16 cellular contexts compared by ENCODE assay signal in genomic region chr20:51092238-51092822, GRCh38.
A peak's percentile ranks its signal among the peaks of the same experiment; 100 is the strongest.
DNase-seq lines count a peak whose midpoint lies in the region; ATAC-seq and TF ChIP-seq lines count a peak whose summit lies in the region.
"Had no signal": no experiment of that assay in that cellular context is flagged by ENCODE, and none has a peak within 500 bp of the region (broad histone marks: within the 10 kb centered on the region; RNA-seq: fewer than 3 reads in every experiment).

No MANE protein-coding gene starts in this region.

- peaks cover 12% of the 10 kb centered on the region for H3K27me3 Mint-ChIP-seq in brain
- H3K27me3 Mint-ChIP-seq in nephron progenitor cell (ENCODE audit: low read depth, poor library complexity) = peaks cover 9% of the 10 kb centered on the region
- peaks cover 51% of the 10 kb centered on the region for H3K27me3 Mint-ChIP-seq in activated CD8-positive, alpha-beta T cell treated with anti-CD3 and anti-CD28 coated beads, Interleukin-2, amount 10 ng/mL, durations not matched to agents 7 days and 5 days (ENCODE audit: low read depth)

- TF ChIP-seq EP300 in SK-N-SH (IDR thresholded peaks at IDR 0.05; ENCODE audit: borderline replicate concordance in 1 of 2, low read depth in 1 of 2, low read length in 1 of 2) = no peak

- H4K20me1 ChIP-seq in BLaER1 (no peaks in the 10 kb centered on the region), SK-N-SH (ENCODE audit: insufficient read depth) (no peaks in the 10 kb centered on the region)

- peak overlapping the region in 4 of 5 experiments; percentile 36 to 69 (median 44) for H3K4me3 Mint-ChIP-seq in brain
- peak overlapping the region; percentile 71 for H3K4me3 Mint-ChIP-seq in nephron progenitor cell
- no peak overlapping the region for H3K4me3 Mint-ChIP-seq in activated CD8-positive, alpha-beta T cell treated with anti-CD3 and anti-CD28 coated beads, Interleukin-2, amount 10 ng/mL, durations not matched to agents 7 days and 5 days
- H3K4me3 Mint-ChIP-seq: T-helper 2 cell treated with Interferon-gamma antibody and Interleukin-4, amounts not matched to agents 5 μg/mL and 100 μg/mL, for 36 hours had no signal

- POLR2A ChIA-PET in activated CD8-positive, alpha-beta T cell treated with anti-CD3 and anti-CD28 coated beads, Interleukin-2, amount 10 ng/mL, durations not matched to agents 7 days and 5 days (lab: Charles Lee) = no interaction called here
- POLR2A ChIA-PET in SK-N-SH (lab: Yijun Ruan, JAX) = interaction anchor here (1.0 kb wide), 1 partner anchor 72 kb away, joined by 4 read pairs; no protein-coding TSS in a partner anchor

- no peaks in the 10 kb centered on the region for H3K9me3 ChIP-seq in BLaER1
- H3K9me3 ChIP-seq in HUES64 (ENCODE audit: insufficient read depth, low read depth, low read length) = no peaks in the 10 kb centered on the region
- H3K9me3 ChIP-seq in SK-N-SH = no peaks in the 10 kb centered on the region

- CTCF ChIA-PET in activated CD8-positive, alpha-beta T cell treated with anti-CD3 and anti-CD28 coated beads, Interleukin-2, amount 10 ng/mL, durations not matched to agents 7 days and 5 days (lab: Charles Lee) = interaction anchor here (1.0 to 1.5 kb wide), 3 partner anchors 8 to 105 kb away, joined by 3 read pairs; no protein-coding TSS in a partner anchor
- CTCF ChIA-PET in SK-N-SH (lab: Yijun Ruan, JAX) = interaction anchor here (1.1 to 2.2 kb wide), 6 partner anchors 12 to 216 kb away, joined by 3 to 8 read pairs (median 4); no protein-coding TSS in a partner anchor

- H3K4me3 ChIP-seq in BLaER1 (0 out of 2 replicates have a peak overlapping the region, but pooled peaks have one; percentile 26), HUES64 (ENCODE audit: low read length) (peak overlapping the region; percentile 17), SK-N-SH (ENCODE audit: low read depth in 2 of 2, low read length in 1 of 2) (no peak overlapping the region)

- 18% methylated on average over 8 of the region's 9 CpGs for WGBS in HUES64
- WGBS in SK-N-SH (ENCODE audit: low lambda C conversion rate) = 72% methylated on average over 9 of the region's 9 CpGs

- H3K36me3 Mint-ChIP-seq in brain (no peaks in the 10 kb centered on the region), nephron progenitor cell (ENCODE audit: low read depth) (no peaks in the 10 kb centered on the region)
- no peaks in the 10 kb centered on the region for H3K36me3 Mint-ChIP-seq in activated CD8-positive, alpha-beta T cell treated with anti-CD3 and anti-CD28 coated beads, Interleukin-2, amount 10 ng/mL, durations not matched to agents 7 days and 5 days (ENCODE audit: low read depth)

- H3K27ac Mint-ChIP-seq in brain = peak overlapping the region; percentile 29 to 95 (median 64)
- H3K27ac Mint-ChIP-seq in nephron progenitor cell = no peak overlapping the region
- no peak overlapping the region for H3K27ac Mint-ChIP-seq in activated CD8-positive, alpha-beta T cell treated with anti-CD3 and anti-CD28 coated beads, Interleukin-2, amount 10 ng/mL, durations not matched to agents 7 days and 5 days
- H3K27ac Mint-ChIP-seq: T-helper 2 cell treated with Interferon-gamma antibody and Interleukin-4, amounts not matched to agents 5 μg/mL and 100 μg/mL, for 36 hours had no signal

- no peaks in the 10 kb centered on the region for H3K79me2 ChIP-seq in SK-N-SH (ENCODE audit: insufficient read depth)

- ATAC-seq in activated CD8-positive, alpha-beta T cell treated with anti-CD3 and anti-CD28 coated beads, Interleukin-2, amount 10 ng/mL, durations not matched to agents 7 days and 5 days = no peak
- no peak for ATAC-seq in left cardiac atrium
- ATAC-seq: right cardiac atrium had no signal

- TF ChIP-seq RAD21 in SK-N-SH (IDR thresholded peaks at IDR 0.05; ENCODE audit: low read length) = no peak

- no peak overlapping the region for H2AFZ ChIP-seq in SK-N-SH (ENCODE audit: low read depth)

- peak overlapping the region; percentile 45; the same call in 1 of the 2 replicates for H3K27ac ChIP-seq in BLaER1
- peak overlapping the region; percentile 44 for H3K27ac ChIP-seq in HUES64 (ENCODE audit: low read depth, low read length)
- no peak overlapping the region; a peak in 1 of 4 replicates for H3K27ac ChIP-seq in SK-N-SH (ENCODE audit: low read depth in 2 of 2, low read length in 1 of 2)

- intact Hi-C loops in left cardiac atrium (cut with DNase I) = no loop called here

- H3K9ac ChIP-seq in BLaER1 = peak overlapping the region; percentile 31; the same call in 1 of the 2 replicates
- peak overlapping the region; percentile 54 for H3K9ac ChIP-seq in HUES64 (ENCODE audit: low read depth, low read length)
- H3K9ac ChIP-seq in SK-N-SH = no peak overlapping the region

- H3K9me3 Mint-ChIP-seq in brain (peaks cover 0 to 4% (median 0%) of the 10 kb centered on the region in 5 experiments), nephron progenitor cell (no peaks in the 10 kb centered on the region)
- H3K9me3 Mint-ChIP-seq in activated CD8-positive, alpha-beta T cell treated with anti-CD3 and anti-CD28 coated beads, Interleukin-2, amount 10 ng/mL, durations not matched to agents 7 days and 5 days (ENCODE audit: insufficient read depth) = no peaks in the 10 kb centered on the region
- H3K9me3 Mint-ChIP-seq: T-helper 2 cell treated with Interferon-gamma antibody and Interleukin-4, amounts not matched to agents 5 μg/mL and 100 μg/mL, for 36 hours had no signal

- DNase-seq in nephron progenitor cell (no peak), HuH-7.5 (ENCODE audit: low spot score) (no peak), SK-N-SH (no peak), left cardiac atrium (no peak)
- DNase-seq in activated CD8-positive, alpha-beta T cell treated with anti-CD3 and anti-CD28 coated beads, Interleukin-2, amount 10 ng/mL, durations not matched to agents 7 days and 5 days = no peak
- DNase-seq: activated T-cell treated with anti-CD3 and anti-CD28 coated beads, Interleukin-2, amount 50 U/mL, for 48 hours; amniotic stem cell; glutamatergic neuron; NCI-H2171; right cardiac atrium; stimulated activated CD4-positive, alpha-beta T cell treated with anti-CD3 and anti-CD28 coated beads, Interleukin-2, amount 100 ng/mL, for 24 hours; stimulated activated CD8-positive, alpha-beta memory T cell treated with anti-CD3 and anti-CD28 coated beads, Interleukin-4, amount 100 ng/mL, for 48 hours had no signal

- no peaks in the 10 kb centered on the region for H3F3A ChIP-seq in SK-N-SH (replicated peaks; ENCODE audit: insufficient read depth)

- H3K36me3 ChIP-seq in BLaER1 (no peaks in the 10 kb centered on the region), HUES64 (ENCODE audit: insufficient read depth, low read length) (no peaks in the 10 kb centered on the region), SK-N-SH (replicated peaks in 1 of 2; ENCODE audit: control insufficient read depth in 1 of 2, insufficient read depth in 2 of 2, low read length in 1 of 2) (no peaks in the 10 kb centered on the region)

- H3K9me2 ChIP-seq in SK-N-SH = no peaks in the 10 kb centered on the region

- TF ChIP-seq CTCF in brain (conservative IDR thresholded peaks at IDR 0.05) = no peak
- TF ChIP-seq CTCF in nephron progenitor cell (IDR thresholded peaks at IDR 0.05) = no peak
- no peak for TF ChIP-seq CTCF in SK-N-SH (IDR thresholded peaks at IDR 0.05)

- H3K4me1 ChIP-seq in BLaER1 = peaks cover 70% of the 10 kb centered on the region
- H3K4me1 ChIP-seq in HUES64 (ENCODE audit: insufficient read depth, low read length) = peaks cover 30% of the 10 kb centered on the region
- peaks cover 0 to 36% of the 10 kb centered on the region in 2 experiments; a peak in 2 of 4 replicates for H3K4me1 ChIP-seq in SK-N-SH (ENCODE audit: control insufficient read depth in 1 of 2, insufficient read depth in 2 of 2, low read depth in 1 of 2, low read length in 1 of 2)

- H3K4me2 ChIP-seq in BLaER1 (peak overlapping the region; percentile 84), SK-N-SH (no peak overlapping the region)

- H3K27me3 ChIP-seq in BLaER1 = no peaks in the 10 kb centered on the region
- no peaks in the 10 kb centered on the region for H3K27me3 ChIP-seq in HUES64 (ENCODE audit: insufficient read depth, low read length)
- peaks cover 23% of the 10 kb centered on the region; the same call in 1 of the 2 replicates for H3K27me3 ChIP-seq in SK-N-SH (ENCODE audit: insufficient read depth)

- H3K4me1 Mint-ChIP-seq in brain (peaks cover 90% of the 10 kb centered on the region), nephron progenitor cell (peaks cover 56% of the 10 kb centered on the region)
- H3K4me1 Mint-ChIP-seq in activated CD8-positive, alpha-beta T cell treated with anti-CD3 and anti-CD28 coated beads, Interleukin-2, amount 10 ng/mL, durations not matched to agents 7 days and 5 days (ENCODE audit: low read depth) = peaks cover 4% of the 10 kb centered on the region

TF ChIP-seq in SK-N-SH, 30 proteins besides CTCF, POLR2A, EP300 and RAD21 (continues in another document):
- TF ChIP-seq, protein P1, sequence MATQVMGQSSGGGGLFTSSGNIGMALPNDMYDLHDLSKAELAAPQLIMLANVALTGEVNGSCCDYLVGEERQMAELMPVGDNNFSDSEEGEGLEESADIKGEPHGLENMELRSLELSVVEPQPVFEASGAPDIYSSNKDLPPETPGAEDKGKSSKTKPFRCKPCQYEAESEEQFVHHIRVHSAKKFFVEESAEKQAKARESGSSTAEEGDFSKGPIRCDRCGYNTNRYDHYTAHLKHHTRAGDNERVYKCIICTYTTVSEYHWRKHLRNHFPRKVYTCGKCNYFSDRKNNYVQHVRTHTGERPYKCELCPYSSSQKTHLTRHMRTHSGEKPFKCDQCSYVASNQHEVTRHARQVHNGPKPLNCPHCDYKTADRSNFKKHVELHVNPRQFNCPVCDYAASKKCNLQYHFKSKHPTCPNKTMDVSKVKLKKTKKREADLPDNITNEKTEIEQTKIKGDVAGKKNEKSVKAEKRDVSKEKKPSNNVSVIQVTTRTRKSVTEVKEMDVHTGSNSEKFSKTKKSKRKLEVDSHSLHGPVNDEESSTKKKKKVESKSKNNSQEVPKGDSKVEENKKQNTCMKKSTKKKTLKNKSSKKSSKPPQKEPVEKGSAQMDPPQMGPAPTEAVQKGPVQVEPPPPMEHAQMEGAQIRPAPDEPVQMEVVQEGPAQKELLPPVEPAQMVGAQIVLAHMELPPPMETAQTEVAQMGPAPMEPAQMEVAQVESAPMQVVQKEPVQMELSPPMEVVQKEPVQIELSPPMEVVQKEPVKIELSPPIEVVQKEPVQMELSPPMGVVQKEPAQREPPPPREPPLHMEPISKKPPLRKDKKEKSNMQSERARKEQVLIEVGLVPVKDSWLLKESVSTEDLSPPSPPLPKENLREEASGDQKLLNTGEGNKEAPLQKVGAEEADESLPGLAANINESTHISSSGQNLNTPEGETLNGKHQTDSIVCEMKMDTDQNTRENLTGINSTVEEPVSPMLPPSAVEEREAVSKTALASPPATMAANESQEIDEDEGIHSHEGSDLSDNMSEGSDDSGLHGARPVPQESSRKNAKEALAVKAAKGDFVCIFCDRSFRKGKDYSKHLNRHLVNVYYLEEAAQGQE (IDR thresholded peaks at IDR 0.05; ENCODE audit: low read depth, low read length) = no peak
- no peak for TF ChIP-seq FOXM1 (IDR thresholded peaks at IDR 0.05; ENCODE audit: low read depth)
- TF ChIP-seq EZH2phosphoT487 (IDR thresholded peaks at IDR 0.05; ENCODE audit: borderline replicate concordance, low read depth) = no peak
- TF ChIP-seq ELF1 (IDR thresholded peaks at IDR 0.05) = no peak
- TF ChIP-seq RFX5 (IDR thresholded peaks at IDR 0.05; ENCODE audit: low read length) = no peak
- no peak for TF ChIP-seq RXRA (IDR thresholded peaks at IDR 0.05; ENCODE audit: borderline replicate concordance, low read depth)
- TF ChIP-seq RCOR1 (IDR thresholded peaks at IDR 0.05; ENCODE audit: low read length) = no peak

Comparison
In these comparisons a context has a peak if more than half of its experiments do, and no peak if none do; other contexts are left out.
1. H3K27ac ChIP-seq: peak in BLaER1 (single experiment) and HUES64 (single experiment); none in SK-N-SH (0 of 2).
2. H3K4me3 ChIP-seq: peak in BLaER1 (single experiment) and HUES64 (single experiment); none in SK-N-SH (0 of 2).
3. H3K27ac Mint-ChIP-seq: peak in brain (5 of 5); none in nephron progenitor cell (single experiment) and activated CD8-positive, alpha-beta T cell treated with anti-CD3 and anti-CD28 coated beads, Interleukin-2, amount 10 ng/mL, durations not matched to agents 7 days and 5 days (single experiment).